ENCODE assay signal across 23 cellular contexts in the genomic region with DNA sequence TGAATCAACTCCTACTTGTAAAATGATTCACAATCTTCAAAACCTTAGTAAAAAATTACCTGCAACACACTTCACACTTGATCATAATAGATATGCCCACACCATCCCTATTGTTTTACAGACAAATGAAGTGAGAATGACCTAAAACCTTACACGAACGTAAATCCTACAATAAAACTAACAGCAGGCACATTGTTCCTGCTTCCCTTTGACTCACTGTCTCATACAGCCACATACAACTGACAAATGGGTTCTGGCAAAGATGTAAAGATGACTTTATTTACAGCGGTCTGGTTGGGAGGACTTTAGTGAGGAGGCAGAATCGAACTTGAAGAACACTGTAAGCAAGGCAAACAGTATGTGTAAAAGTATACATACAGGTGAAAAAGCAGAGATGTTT.
"Had no signal": no experiment of that assay in that cellular context is flagged by ENCODE, and none has a peak within 500 bp of the region (broad histone marks: within the 10 kb centered on the region; RNA-seq: fewer than 3 reads in every experiment).

No MANE protein-coding gene starts in this region.

- H3K4me3 ChIP-seq: heart left ventricle, left ventricle myocardium inferior, lower lobe of right lung, pancreas, prostate gland, right lobe of liver, testis, tibial nerve, upper lobe of right lung, vagina had no signal

- H3K9me3 ChIP-seq: lower lobe of right lung, pancreas, prostate gland, right lobe of liver, testis, upper lobe of right lung, vagina had no signal

- H3K27me3 Mint-ChIP-seq: dendritic cell treated with granulocyte-macrophage colony-stimulating factor and Interleukin-4, amounts not matched to agents 40 ng/mL and 50 ng/mL, for 4 days; stimulated activated memory B cell treated with anti-CD40 and anti-IgM and Interleukin-4, amounts not matched to agents 10 μg/mL and 1 μg/mL and 100 μg/mL, for 72 hours; stimulated activated naive CD8-positive, alpha-beta T cell treated with anti-CD3 and anti-CD28 coated beads, Interleukin-15, amount 100 ng/mL, for 72 hours had no signal

- ATAC-seq: heart left ventricle; lower lobe of right lung; natural killer cell treated with Interleukin-12 subunit alpha and Interleukin-12 subunit beta and Interleukin-15 and Interleukin-18, amount 100 ng/mL, for 72 hours; pancreas; right lobe of liver; stimulated activated memory B cell treated with anti-CD40 and anti-IgM and Interleukin-4, amounts not matched to agents 10 μg/mL and 1 μg/mL and 100 μg/mL, for 72 hours; stimulated activated naive CD8-positive, alpha-beta T cell treated with anti-CD3 and anti-CD28 coated beads, Interleukin-15, amount 100 ng/mL, for 72 hours; upper lobe of right lung had no signal

- H3K27ac ChIP-seq: heart left ventricle, left ventricle myocardium inferior, lower lobe of right lung, pancreas, prostate gland, right lobe of liver, testis, tibial nerve, upper lobe of right lung, vagina had no signal

- H3K9me3 Mint-ChIP-seq: dendritic cell treated with granulocyte-macrophage colony-stimulating factor and Interleukin-4, amounts not matched to agents 40 ng/mL and 50 ng/mL, for 4 days; natural killer cell treated with Interleukin-12 subunit alpha and Interleukin-12 subunit beta and Interleukin-15 and Interleukin-18, amount 100 ng/mL, for 72 hours; stimulated activated memory B cell treated with anti-CD40 and anti-IgM and Interleukin-4, amounts not matched to agents 10 μg/mL and 1 μg/mL and 100 μg/mL, for 72 hours; stimulated activated naive CD8-positive, alpha-beta T cell treated with anti-CD3 and anti-CD28 coated beads, Interleukin-15, amount 100 ng/mL, for 72 hours had no signal

- DNase-seq: erythroblast; heart left ventricle; hippocampal formation; kidney glomerular epithelial cell; left ventricle myocardium inferior; lower lobe of right lung; occipital lobe; pancreas; retina; right lobe of liver; stimulated activated CD4-positive, alpha-beta T cell treated with anti-CD3 and anti-CD28 coated beads, Interleukin-4, amount 100 ng/mL, for 1 hour; stimulated activated naive CD8-positive, alpha-beta T cell treated with anti-CD3 and anti-CD28 coated beads, Interleukin-15, amount 100 ng/mL, for 72 hours; testis; upper lobe of right lung had no signal

- H3K4me1 ChIP-seq: heart left ventricle, left ventricle myocardium inferior, lower lobe of right lung, pancreas, prostate gland, right lobe of liver, testis, tibial nerve, upper lobe of right lung, vagina had no signal

- H3K27ac Mint-ChIP-seq: dendritic cell treated with granulocyte-macrophage colony-stimulating factor and Interleukin-4, amounts not matched to agents 40 ng/mL and 50 ng/mL, for 4 days; natural killer cell treated with Interleukin-12 subunit alpha and Interleukin-12 subunit beta and Interleukin-15 and Interleukin-18, amount 100 ng/mL, for 72 hours; stimulated activated memory B cell treated with anti-CD40 and anti-IgM and Interleukin-4, amounts not matched to agents 10 μg/mL and 1 μg/mL and 100 μg/mL, for 72 hours; stimulated activated naive CD8-positive, alpha-beta T cell treated with anti-CD3 and anti-CD28 coated beads, Interleukin-15, amount 100 ng/mL, for 72 hours had no signal

- FAIRE-seq: colon, frontal cortex, islet of Langerhans, pancreas had no signal

- H3K27me3 ChIP-seq: heart left ventricle, pancreas, right lobe of liver, testis, tibial nerve, upper lobe of right lung, vagina had no signal

- H3K36me3 Mint-ChIP-seq: natural killer cell treated with Interleukin-12 subunit alpha and Interleukin-12 subunit beta and Interleukin-15 and Interleukin-18, amount 100 ng/mL, for 72 hours had no signal

- H3K4me3 Mint-ChIP-seq: dendritic cell treated with granulocyte-macrophage colony-stimulating factor and Interleukin-4, amounts not matched to agents 40 ng/mL and 50 ng/mL, for 4 days; natural killer cell treated with Interleukin-12 subunit alpha and Interleukin-12 subunit beta and Interleukin-15 and Interleukin-18, amount 100 ng/mL, for 72 hours; stimulated activated memory B cell treated with anti-CD40 and anti-IgM and Interleukin-4, amounts not matched to agents 10 μg/mL and 1 μg/mL and 100 μg/mL, for 72 hours; stimulated activated naive CD8-positive, alpha-beta T cell treated with anti-CD3 and anti-CD28 coated beads, Interleukin-15, amount 100 ng/mL, for 72 hours had no signal

- H3K36me3 ChIP-seq: heart left ventricle, lower lobe of right lung, pancreas, prostate gland, right lobe of liver, tibial nerve, upper lobe of right lung, vagina had no signal

- H3K4me1 Mint-ChIP-seq: stimulated activated memory B cell treated with anti-CD40 and anti-IgM and Interleukin-4, amounts not matched to agents 10 μg/mL and 1 μg/mL and 100 μg/mL, for 72 hours; stimulated activated naive CD8-positive, alpha-beta T cell treated with anti-CD3 and anti-CD28 coated beads, Interleukin-15, amount 100 ng/mL, for 72 hours had no signal
